8 cellular contexts compared by ENCODE assay signal in the genomic region with DNA sequence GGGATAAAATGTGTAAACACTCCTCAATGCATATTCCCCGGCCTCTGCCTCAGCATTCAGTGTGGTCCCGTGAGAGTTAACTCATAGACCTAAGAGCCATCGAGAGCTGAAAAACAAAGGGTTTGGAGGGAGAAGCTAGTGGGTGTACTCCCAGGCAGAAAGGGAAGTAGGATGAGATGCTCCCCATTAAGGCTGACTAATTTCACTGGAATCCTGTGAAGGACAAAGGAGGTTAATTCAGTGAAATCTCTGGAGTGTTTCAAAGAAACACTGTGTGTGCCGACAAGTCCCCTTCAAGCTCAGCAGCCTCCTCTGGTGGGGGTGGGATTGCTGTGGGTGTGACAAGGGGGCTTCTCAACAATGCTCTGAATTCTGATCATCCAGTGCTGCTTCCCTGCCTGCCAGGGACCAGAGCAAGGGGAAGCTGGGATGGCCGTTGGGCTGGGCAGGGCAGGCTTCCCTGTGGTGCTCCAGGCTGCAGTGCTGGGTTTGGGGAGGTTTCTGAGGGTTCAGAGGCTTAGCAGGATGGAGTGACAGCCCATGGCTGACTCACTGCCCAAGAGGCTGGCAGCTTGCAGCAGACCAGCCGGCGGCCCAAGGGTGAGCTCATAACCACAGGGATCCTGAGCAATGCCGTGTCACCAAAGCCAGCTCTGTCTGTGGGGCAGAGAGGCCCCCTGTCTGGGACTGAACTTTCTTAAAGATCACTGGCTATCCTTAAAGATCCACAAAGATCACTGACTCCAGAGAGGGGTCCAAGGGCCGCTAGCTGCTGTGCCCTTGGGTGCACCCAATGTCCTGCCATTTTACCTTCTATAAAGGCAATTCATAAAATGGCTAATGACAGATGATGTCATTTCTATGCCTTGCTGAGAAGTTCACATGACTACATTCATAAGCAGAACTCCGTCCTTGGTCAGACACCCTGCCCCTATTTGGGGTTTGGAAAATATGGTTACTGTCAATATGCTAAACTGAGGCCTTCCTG.
DNase-seq lines count a peak whose midpoint lies in the region; ATAC-seq and TF ChIP-seq lines count a peak whose summit lies in the region.

No MANE protein-coding gene starts in this region.

- H3K4me3 ChIP-seq in A673 (ENCODE audit: low read depth, low read length, poor library complexity, severe bottlenecking) (no peak overlapping the region), HFF-Myc (replicated peaks; ENCODE audit: low read depth, low read length) (peak overlapping the region; percentile 10)

- intact Hi-C loops in A673 (cut with micrococcal nuclease; ENCODE audit: unreplicated experiment), result loop anchor here (10.0 kb wide), 1 partner anchor 58 kb away; the partner anchor contains the start of gene BMAL1

- peaks cover 24% of the 10 kb centered on the region for H3K4me1 ChIP-seq in A673 (ENCODE audit: insufficient read depth, low read length, poor library complexity, severe bottlenecking)

- no peaks in the 10 kb centered on the region for H3K27me3 ChIP-seq in A673 (replicated peaks; ENCODE audit: insufficient read depth, low read depth, low read length, poor library complexity)

- DNase-seq in A673 (ENCODE audit: low spot score), result peak; percentile 87
- DNase-seq in HFF-Myc (ENCODE audit: extremely low read depth, low read depth), result peak; percentile 56
- peak; percentile 41 for DNase-seq in activated CD4-positive, CD25-positive, alpha-beta regulatory T cell treated with anti-CD3 and anti-CD28 coated beads, Interleukin-2, amount 50 U/mL, for 72 hours
- DNase-seq in kidney tubule cell (ENCODE audit: low spot score), result peak; percentile 99
- no peak for DNase-seq in NCI-H345 (lab: John Stamatoyannopoulos, UW)
- DNase-seq in NCI-H1436 (lab: John Stamatoyannopoulos, UW), result no peak

- ATAC-seq in GM21526 (IDR thresholded peaks at IDR 0.05; ENCODE audit: low FRiP score, unreplicated experiment), result no peak
- ATAC-seq in HG02763 (IDR thresholded peaks at IDR 0.05; ENCODE audit: unreplicated experiment), result no peak

- H3K9me3 ChIP-seq in A673 (ENCODE audit: low read depth, low read length, poor library complexity, severe bottlenecking), result no peaks in the 10 kb centered on the region

- H3K27ac ChIP-seq in A673 (ENCODE audit: low read depth, low read length, poor library complexity, severe bottlenecking), result no peak overlapping the region

- BruUV-seq in A673 (replicated peaks; lab: Mats Ljungman, UMichigan), result no TSS peak

- TF ChIP-seq CTCF in A673 (conservative IDR thresholded peaks at IDR 0.05; ENCODE audit: low read depth, low read length) (0 out of 2 replicates have a peak, but pooled peaks have one; percentile 11), HFF-Myc (IDR thresholded peaks at IDR 0.05; ENCODE audit: low read depth, low read length, missing control alignments) (no peak)

- CTCF ChIA-PET in A673 (lab: Charles Lee), result interaction anchor here (0.5 kb wide), 1 partner anchor 61 kb away, joined by 5 read pairs; the partner anchor contains the start of gene BMAL1

- POLR2A ChIA-PET in A673 (lab: Charles Lee; ENCODE audit: low non-redundant PET), result no interaction called here

- no peaks in the 10 kb centered on the region for H3K36me3 ChIP-seq in A673 (ENCODE audit: insufficient read depth, low read length, poor library complexity, severe bottlenecking)

Comparison
In these comparisons a context has a peak if more than half of its experiments do, and no peak if none do; other contexts are left out.
1. DNase-seq: peak in A673 (single experiment), HFF-Myc (single experiment), activated CD4-positive, CD25-positive, alpha-beta regulatory T cell treated with anti-CD3 and anti-CD28 coated beads, Interleukin-2, amount 50 U/mL, for 72 hours (single experiment) and kidney tubule cell (single experiment); none in NCI-H345 (single experiment) and NCI-H1436 (single experiment).